In the genomic region with DNA sequence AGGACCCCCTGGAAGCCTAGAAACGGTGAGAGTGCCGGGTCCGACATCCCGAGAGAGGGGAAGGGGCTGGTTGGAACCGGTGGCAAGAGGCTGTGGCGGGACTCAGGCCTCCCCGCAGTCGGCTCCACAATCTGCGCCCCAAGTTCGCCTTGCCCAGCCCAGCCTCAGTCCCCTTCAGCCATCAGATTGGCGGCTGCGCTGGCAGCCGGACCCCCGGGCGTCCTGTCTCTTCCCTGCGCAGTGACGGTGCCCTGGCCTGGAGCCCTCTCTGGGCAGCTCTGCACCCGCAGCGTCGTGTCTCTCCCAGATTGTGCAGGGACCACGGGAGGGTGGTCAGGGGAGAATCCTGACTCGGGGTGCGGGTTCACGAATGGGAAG, we compare ENCODE assay signal across 11 cellular contexts. TPM values are rescaled to one million over a fixed set of nuclear protein-coding genes. Genes with fewer than 3 reads are reported as not detected.
DNase-seq lines count a peak whose midpoint lies in the region; ATAC-seq and TF ChIP-seq lines count a peak whose summit lies in the region.
"Had no signal": no experiment of that assay in that cellular context is flagged by ENCODE, and none has a peak within 500 bp of the region (broad histone marks: within the 10 kb centered on the region; RNA-seq: fewer than 3 reads in every experiment).

No MANE protein-coding gene starts in this region.

- intact Hi-C loops in Calu3 (cut with micrococcal nuclease; ENCODE audit: unreplicated experiment): no loop called here

- H3K4me3 ChIP-seq in DND-41 (ENCODE audit: low read depth in 1 of 2, low read length in 2 of 2) (peak overlapping the region; percentile 91 to 98), HL-60 (replicated peaks; ENCODE audit: insufficient read depth, low read length) (peak overlapping the region; percentile 46), retinal pigment epithelial cell (ENCODE audit: low read length) (peak overlapping the region; percentile 92)
- H3K4me3 ChIP-seq in effector memory CD4-positive, alpha-beta T cell (ENCODE audit: insufficient read depth, low read depth, low read length, poor library complexity, severe bottlenecking): peak overlapping the region; percentile 51
- H3K4me3 ChIP-seq: neural progenitor cell, SJSA1 had no signal

- H3K9me3 Mint-ChIP-seq in Calu3 (ENCODE audit: low read depth, unreplicated experiment): no peaks in the 10 kb centered on the region

- peak overlapping the region; percentile 68 for H3K4me2 ChIP-seq in DND-41 (ENCODE audit: insufficient read depth, low read length)
- H3K4me2 ChIP-seq: neural progenitor cell had no signal

- H3K27ac ChIP-seq in DND-41 (ENCODE audit: low read length) (peak overlapping the region; percentile 94), HL-60 (replicated peaks) (peak overlapping the region; percentile 87)
- no peak overlapping the region for H3K27ac ChIP-seq in effector memory CD4-positive, alpha-beta T cell (ENCODE audit: insufficient read depth, low read length, poor library complexity, severe bottlenecking)
- H3K27ac ChIP-seq: neural progenitor cell, SJSA1 had no signal

- H3K4me1 ChIP-seq in DND-41 (ENCODE audit: insufficient read depth, low read length): peaks cover 15% of the 10 kb centered on the region; the same call in 1 of the 2 replicates
- no peaks in the 10 kb centered on the region for H3K4me1 ChIP-seq in effector memory CD4-positive, alpha-beta T cell (ENCODE audit: control insufficient read depth, insufficient read depth, low read length, poor library complexity, severe bottlenecking)
- H3K4me1 ChIP-seq: neural progenitor cell, SJSA1 had no signal

- peak; percentile 45 for ATAC-seq in DND-41 (ENCODE audit: insufficient read depth, low read depth)
- ATAC-seq in HG03457 (IDR thresholded peaks at IDR 0.05; ENCODE audit: unreplicated experiment): no peak

- no TSS peak for BruUV-seq in Calu3 (replicated peaks; lab: Mats Ljungman, UMichigan)

- peak overlapping the region; percentile 95 for H2AFZ ChIP-seq in DND-41 (ENCODE audit: low read depth, low read length)
- H2AFZ ChIP-seq: neural progenitor cell had no signal

- peaks cover 25% of the 10 kb centered on the region for H3K9me3 ChIP-seq in DND-41 (ENCODE audit: insufficient read depth, low read length, severe bottlenecking)
- no peaks in the 10 kb centered on the region for H3K9me3 ChIP-seq in effector memory CD4-positive, alpha-beta T cell (ENCODE audit: control insufficient read depth, low read length)

- no peak for DNase-seq in DND-41
- peak in 1 of 2 experiments; percentile 21 for DNase-seq in HL-60 (ENCODE audit: low read depth in 1 of 2, low spot score in 1 of 2)
- DNase-seq in effector memory CD4-positive, alpha-beta T cell: no peak
- DNase-seq in retinal pigment epithelial cell (ENCODE audit: low read depth): no peak
- DNase-seq in Calu3: no peak
- DNase-seq in NCI-H2171 (lab: John Stamatoyannopoulos, UW): no peak
- no peak for DNase-seq in mesenteric fat pad (ENCODE audit: low spot score)

- H3K27ac Mint-ChIP-seq in Calu3 (ENCODE audit: unreplicated experiment): no peak overlapping the region
- H3K27ac Mint-ChIP-seq: neural progenitor cell had no signal

- CTCF ChIA-PET in Calu3 (lab: Charles Lee): no interaction called here

- peaks cover 9% of the 10 kb centered on the region for H3K36me3 ChIP-seq in DND-41 (ENCODE audit: insufficient read depth, low read length)
- H3K36me3 ChIP-seq in effector memory CD4-positive, alpha-beta T cell (ENCODE audit: control insufficient read depth, insufficient read depth, low read length): no peaks in the 10 kb centered on the region
- H3K36me3 ChIP-seq: neural progenitor cell, SJSA1 had no signal

- no peaks in the 10 kb centered on the region for H4K20me1 ChIP-seq in DND-41 (ENCODE audit: insufficient read depth, low read length)

- peak overlapping the region; percentile 89 for H3K9ac ChIP-seq in DND-41 (ENCODE audit: low read depth, low read length)
- H3K9ac ChIP-seq: neural progenitor cell had no signal

- H3K27me3 Mint-ChIP-seq in Calu3 (ENCODE audit: unreplicated experiment): no peaks in the 10 kb centered on the region

- H3K4me3 Mint-ChIP-seq in Calu3 (ENCODE audit: low read depth, unreplicated experiment): no peak overlapping the region
- H3K4me3 Mint-ChIP-seq: neural progenitor cell had no signal

- H3K27me3 ChIP-seq in DND-41 (ENCODE audit: insufficient read depth, low read length, poor library complexity) (no peaks in the 10 kb centered on the region), HL-60 (ENCODE audit: insufficient read depth, poor library complexity, severe bottlenecking) (no peaks in the 10 kb centered on the region)
- H3K27me3 ChIP-seq in effector memory CD4-positive, alpha-beta T cell (replicated peaks; ENCODE audit: control insufficient read depth, insufficient read depth, low read length, poor library complexity, severe bottlenecking): no peaks in the 10 kb centered on the region
- H3K27me3 ChIP-seq: neural progenitor cell, SJSA1 had no signal

- H3K79me2 ChIP-seq in DND-41 (ENCODE audit: insufficient read depth, low read length): peaks cover 49% of the 10 kb centered on the region

- H3K4me1 Mint-ChIP-seq in Calu3 (ENCODE audit: low read depth, unreplicated experiment): no peaks in the 10 kb centered on the region
- H3K4me1 Mint-ChIP-seq: neural progenitor cell had no signal

- TF ChIP-seq CTCF in DND-41 (IDR thresholded peaks at IDR 0.05; ENCODE audit: borderline replicate concordance, extremely low read depth, low read length, poor library complexity, severe bottlenecking) (no peak), HL-60 (IDR thresholded peaks at IDR 0.05; ENCODE audit: insufficient read depth, low read length) (no peak), retinal pigment epithelial cell (conservative IDR thresholded peaks at IDR 0.05; ENCODE audit: low read depth, low read length) (no peak), Calu3 (IDR thresholded peaks at IDR 0.05; ENCODE audit: unreplicated experiment) (no peak)

- H3K36me3 Mint-ChIP-seq in Calu3 (ENCODE audit: insufficient read depth, unreplicated experiment): no peaks in the 10 kb centered on the region
- H3K36me3 Mint-ChIP-seq: neural progenitor cell had no signal

RNA-seq across cellular contexts. Expression of gene ZNF492, which starts 0.3 kb away (rescaled TPM):
- total RNA-seq in Calu3 (2022): not detected in 2 replicates
- 0.29 TPM for total RNA-seq in mesenteric fat pad
- total RNA-seq: chondrocyte, SJSA1 had no signal
